19 cellular contexts compared by ENCODE assay signal in genomic region chr3:73295511-73296257, GRCh38.
DNase-seq lines count a peak whose midpoint lies in the region; ATAC-seq, FAIRE-seq and TF ChIP-seq lines count a peak whose summit lies in the region.
"Had no signal": no experiment of that assay in that cellular context is flagged by ENCODE, and none has a peak within 500 bp of the region (broad histone marks: within the 10 kb centered on the region; RNA-seq: fewer than 3 reads in every experiment).

No MANE protein-coding gene starts in this region.

- peak overlapping the region; percentile 10 to 75 (median 20) for H3K27ac Mint-ChIP-seq in brain
- H3K27ac Mint-ChIP-seq in nephron: peak overlapping the region; percentile 69 to 91 (median 83)
- H3K27ac Mint-ChIP-seq in type B pancreatic cell: no peak overlapping the region
- H3K27ac Mint-ChIP-seq: B cell; CD8-positive, alpha-beta T cell; HFFc6 had no signal

- FAIRE-seq in GM19239 (lab: Jason Lieb, UNC): no peak
- FAIRE-seq: GM12878, HTR-8/SVneo, K562 had no signal

- no peak for ATAC-seq in HG03097 (IDR thresholded peaks at IDR 0.05; ENCODE audit: low FRiP score, unreplicated experiment)
- ATAC-seq: CD8-positive, alpha-beta T cell; GM12878; K562 had no signal

- no peaks in the 10 kb centered on the region for H3K36me3 Mint-ChIP-seq in brain
- no peaks in the 10 kb centered on the region for H3K36me3 Mint-ChIP-seq in nephron (ENCODE audit: low read depth)
- no peaks in the 10 kb centered on the region for H3K36me3 Mint-ChIP-seq in type B pancreatic cell
- H3K36me3 Mint-ChIP-seq: CD8-positive, alpha-beta T cell had no signal

- TF ChIP-seq CTCF in brain (conservative IDR thresholded peaks at IDR 0.05): no peak
- no peak for TF ChIP-seq CTCF in nephron (IDR thresholded peaks at IDR 0.05; ENCODE audit: unreplicated experiment in 3 of 3)
- TF ChIP-seq CTCF in type B pancreatic cell (conservative IDR thresholded peaks at IDR 0.05): no peak

- H3K27me3 Mint-ChIP-seq in brain (no peaks in the 10 kb centered on the region), nephron (ENCODE audit: low read depth) (peaks cover 12% of the 10 kb centered on the region), type B pancreatic cell (no peaks in the 10 kb centered on the region)

- POLR2A ChIA-PET in HEK293T (lab: Yijun Ruan, JAX): no interaction called here

- DNase-seq in HEK293T (ENCODE audit: extremely low spot score): no peak
- DNase-seq in type B pancreatic cell (ENCODE audit: extremely low spot score, unreplicated experiment): no peak
- no peak for DNase-seq in NCI-H2029 treated with DMSO at 0.1 percent for 48 hours (lab: John Stamatoyannopoulos, UW)
- DNase-seq in GM19239 (ENCODE audit: insufficient read length, low spot score): no peak
- no peak for DNase-seq in NK-92 (lab: John Stamatoyannopoulos, UW; ENCODE audit: unreplicated experiment)
- DNase-seq: Calu3; CD8-positive, alpha-beta T cell; DMS79 treated with DMSO at 0.1 percent for 48 hours; GOT3; HCEC 1CT; HFFc6; IMR-90 had no signal

- CTCF ChIA-PET in HEK293T (lab: Yijun Ruan, JAX): no interaction called here

- H3K4me1 Mint-ChIP-seq in brain (peaks cover 50% of the 10 kb centered on the region), nephron (peaks cover 51% of the 10 kb centered on the region), type B pancreatic cell (ENCODE audit: unreplicated experiment) (peaks cover 32% of the 10 kb centered on the region)
- H3K4me1 Mint-ChIP-seq: B cell had no signal

- H3K4me3 Mint-ChIP-seq in brain (no peak overlapping the region), nephron (peak overlapping the region in 2 of 3 experiments; percentile 11 to 41), type B pancreatic cell (peak overlapping the region; percentile 6)
- H3K4me3 Mint-ChIP-seq: B cell; CD8-positive, alpha-beta T cell; HFFc6 had no signal

- peaks cover 0 to 4% (median 0%) of the 10 kb centered on the region in 5 experiments for H3K9me3 Mint-ChIP-seq in brain
- H3K9me3 Mint-ChIP-seq in nephron: no peaks in the 10 kb centered on the region
- peaks cover 4% of the 10 kb centered on the region for H3K9me3 Mint-ChIP-seq in type B pancreatic cell
- H3K9me3 Mint-ChIP-seq: CD8-positive, alpha-beta T cell; HFFc6 had no signal

TF ChIP-seq in HEK293T, 16 proteins besides CTCF, POLR2A, EP300 and RAD21:
- TF ChIP-seq PKNOX1 (IDR thresholded peaks at IDR 0.05): peak; percentile 71
- no peak for TF ChIP-seq FOXK2 (IDR thresholded peaks at IDR 0.05)
- TF ChIP-seq ARNT (IDR thresholded peaks at IDR 0.05): no peak
- no peak for TF ChIP-seq SUZ12 (IDR thresholded peaks at IDR 0.05)
TF ChIP-seq in HEK293T: peak in this region for 1.

Comparison
In these comparisons a context has a peak if more than half of its experiments do, and no peak if none do; other contexts are left out.
1. H3K4me3 Mint-ChIP-seq: peak in nephron (2 of 3) and type B pancreatic cell (single experiment); none in brain (0 of 5).